Comparison of ENCODE assay signal across 8 cellular contexts in the genomic region with DNA sequence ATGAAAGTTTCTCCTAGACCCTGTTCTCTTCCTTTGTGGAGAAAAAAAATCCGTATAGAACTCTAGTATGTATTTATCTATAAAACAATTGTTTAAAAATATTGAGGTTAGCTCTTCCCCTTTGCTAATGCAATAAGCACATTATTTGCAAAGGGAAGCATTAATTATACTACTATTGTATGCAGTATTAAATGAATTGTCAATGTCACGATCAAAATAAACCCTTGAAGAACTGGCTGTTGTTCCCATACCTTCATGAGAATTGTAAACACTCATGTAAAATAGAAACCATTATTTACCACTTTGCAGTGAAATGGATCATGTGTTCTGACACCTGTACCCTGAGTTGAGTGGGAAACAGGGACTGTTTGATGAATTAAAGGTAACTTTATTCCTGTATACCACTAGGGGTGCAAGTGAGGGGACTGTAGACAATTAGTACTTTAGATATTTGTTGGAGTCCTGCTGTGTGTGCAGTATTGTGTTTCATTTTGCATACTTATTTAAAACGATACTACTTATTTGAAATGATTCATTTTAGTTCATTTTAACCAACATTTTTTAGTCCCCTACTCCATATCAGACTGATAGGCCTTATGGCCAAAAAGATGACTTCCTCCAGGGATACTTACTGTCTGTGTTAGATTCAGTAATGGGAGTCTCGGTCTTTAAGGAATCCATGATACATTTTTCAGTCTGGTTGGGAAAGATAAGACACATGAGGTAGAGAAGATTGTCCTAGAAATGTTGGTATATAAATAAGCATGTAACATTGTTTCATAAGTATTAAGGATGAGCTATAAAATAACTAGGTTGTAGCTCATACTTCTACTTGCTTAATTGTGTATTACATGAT. TPM values are rescaled to one million over a fixed set of nuclear protein-coding genes. Genes with fewer than 3 reads are reported as not detected.
A peak's percentile ranks its signal among the peaks of the same experiment; 100 is the strongest.
DNase-seq lines count a peak whose midpoint lies in the region; ATAC-seq and TF ChIP-seq lines count a peak whose summit lies in the region.

No MANE protein-coding gene starts in this region.

- intact Hi-C loops in posterior vena cava (cut with DNase I) = no loop called here

- no peak overlapping the region for H3K4me3 ChIP-seq in BE2C (ENCODE audit: low read depth, low read length)

- no peaks in the 10 kb centered on the region for H3K9me3 ChIP-seq in BE2C

- DNase-seq in BE2C = no peak
- DNase-seq in RKO (ENCODE audit: low spot score) = peak; percentile 34
- DNase-seq in glomerular visceral epithelial cell (ENCODE audit: extremely low spot score) = peak; percentile 9
- DNase-seq in activated naive CD4-positive, alpha-beta T cell treated with anti-CD3 and anti-CD28 coated beads, Interleukin-2, amount 50 U/mL, for 16 hours = no peak
- DNase-seq in dedifferentiated amniotic fluid mesenchymal stem cell (ENCODE audit: extremely low spot score) = no peak
- DNase-seq in posterior vena cava (ENCODE audit: low spot score) = no peak

- peak; percentile 45 for TF ChIP-seq CTCF in BE2C (IDR thresholded peaks at IDR 0.05; ENCODE audit: low read depth, low read length)

- no peaks in the 10 kb centered on the region for H3K27me3 ChIP-seq in BE2C

- no peaks in the 10 kb centered on the region for H3K4me1 ChIP-seq in BE2C

- ATAC-seq in GM18520 (IDR thresholded peaks at IDR 0.05; ENCODE audit: unreplicated experiment) = peak; percentile 42
- ATAC-seq in HG03066 (IDR thresholded peaks at IDR 0.05; ENCODE audit: low read depth, unreplicated experiment) = peak; percentile 69

- H3K36me3 ChIP-seq in BE2C = no peaks in the 10 kb centered on the region

RNA-seq across cellular contexts. Expression of a gene that starts 7.9 kb away (rescaled TPM):
- 14.0 TPM for polyA plus RNA-seq in BE2C (2012; ENCODE audit: insufficient read depth, insufficient read length, low read depth)
- total RNA-seq in posterior vena cava = 10 to 100 TPM; 44.7 to 56.5 TPM

RNA-seq across cellular contexts. Expression of a gene that starts 8.1 kb away (rescaled TPM):
- not detected for polyA plus RNA-seq in BE2C (2012; ENCODE audit: insufficient read depth, insufficient read length, low read depth)
- total RNA-seq in posterior vena cava = under 1 TPM; 0.43 to 0.79 TPM

Comparison
In these comparisons a context has a peak if more than half of its experiments do, and no peak if none do; other contexts are left out.
1. DNase-seq: peak in RKO (single experiment) and glomerular visceral epithelial cell (single experiment); none in BE2C (single experiment), activated naive CD4-positive, alpha-beta T cell treated with anti-CD3 and anti-CD28 coated beads, Interleukin-2, amount 50 U/mL, for 16 hours (single experiment), dedifferentiated amniotic fluid mesenchymal stem cell (single experiment) and posterior vena cava (single experiment).